8 cellular contexts compared by ENCODE assay signal in the genomic region with DNA sequence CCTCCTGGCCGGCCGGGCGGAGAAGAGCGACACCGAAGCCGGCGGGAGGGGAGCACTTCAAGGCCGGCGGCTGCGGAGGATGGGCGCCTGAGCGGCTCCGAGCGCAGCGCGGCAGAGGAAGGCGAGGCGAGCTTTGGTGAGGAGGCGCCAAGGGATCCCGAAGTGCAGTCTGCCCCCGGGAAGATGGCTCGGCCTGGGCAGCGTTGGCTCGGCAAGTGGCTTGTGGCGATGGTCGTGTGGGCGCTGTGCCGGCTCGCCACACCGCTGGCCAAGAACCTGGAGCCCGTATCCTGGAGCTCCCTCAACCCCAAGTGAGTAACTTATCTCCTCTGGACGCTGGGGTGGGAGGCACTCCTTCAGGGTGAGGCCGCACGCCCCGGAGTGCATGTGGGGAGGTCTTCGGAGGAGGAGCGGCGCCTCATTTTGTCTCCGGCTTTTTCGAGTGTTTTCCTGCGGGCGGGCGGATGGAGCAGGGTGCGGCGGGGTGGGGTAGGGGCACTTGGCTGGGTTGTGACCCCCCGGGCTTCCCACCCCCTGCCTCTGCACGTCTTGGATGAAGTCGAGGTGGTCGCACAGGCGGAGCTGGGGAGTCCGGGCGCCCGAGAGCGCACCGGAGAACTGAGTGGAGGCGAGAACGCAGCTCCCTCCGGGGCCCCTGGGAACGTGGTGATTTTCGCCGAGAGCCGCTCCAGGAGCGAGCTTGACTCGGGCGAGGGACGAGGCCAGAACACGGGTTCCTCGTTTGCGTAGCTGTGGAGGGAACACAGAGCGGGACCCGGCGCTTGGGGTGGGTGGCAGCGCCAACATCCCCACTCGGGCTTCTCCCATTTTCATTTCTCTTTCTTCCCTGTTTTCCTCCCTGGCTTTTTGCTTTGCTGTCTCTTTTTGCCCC. TPM values are rescaled to one million over a fixed set of nuclear protein-coding genes. Genes with fewer than 3 reads are reported as not detected.
DNase-seq lines count a peak whose midpoint lies in the region; ATAC-seq, FAIRE-seq and TF ChIP-seq lines count a peak whose summit lies in the region.

No MANE protein-coding gene starts in this region.

- H3K4me1 Mint-ChIP-seq in CD4-positive, alpha-beta T cell (ENCODE audit: low read depth): peaks cover 23% of the 10 kb centered on the region
- peaks cover 3% of the 10 kb centered on the region for H3K4me1 Mint-ChIP-seq in astrocyte (ENCODE audit: low read depth, unreplicated experiment)

- TF ChIP-seq CTCF in CD4-positive, alpha-beta T cell (IDR thresholded peaks at IDR 0.05): no peak
- no peak for TF ChIP-seq CTCF in astrocyte (IDR thresholded peaks at IDR 0.05; ENCODE audit: insufficient read depth, low read depth, low read length)

- CTCF ChIA-PET in CD4-positive, alpha-beta T cell (lab: Charles Lee): no interaction called here

- DNase-seq in CD4-positive, alpha-beta T cell: peak in 1 of 10 experiments; percentile 5
- DNase-seq in LHCN-M2 (ENCODE audit: low read depth) (peak; percentile 10), astrocyte (ENCODE audit: low read depth) (peak; percentile 23), small intestine (peak; percentile 33), NCI-H1436 (lab: John Stamatoyannopoulos, UW) (no peak)

- POLR2A ChIA-PET in CD4-positive, alpha-beta T cell (lab: Charles Lee): interaction anchor here (0.6 to 2.6 kb wide), 6 partner anchors 7 to 1303 kb away, joined by 3 to 14 read pairs (median 4); partner anchors contain the start of genes IGBP1 and PJA1

- H3K9me3 ChIP-seq in CD4-positive, alpha-beta T cell (ENCODE audit: control insufficient read depth, low read length): no peaks in the 10 kb centered on the region
- no peaks in the 10 kb centered on the region for H3K9me3 ChIP-seq in astrocyte (ENCODE audit: insufficient read depth, low read depth, low read length)
- H3K9me3 ChIP-seq in iPS-18a (ENCODE audit: control insufficient read depth, low read depth, low read length): no peaks in the 10 kb centered on the region
- no peaks in the 10 kb centered on the region for H3K9me3 ChIP-seq in small intestine (ENCODE audit: control insufficient read depth, low read depth)

- H3K79me2 ChIP-seq in astrocyte (ENCODE audit: insufficient read depth, low read length): peaks cover 48% of the 10 kb centered on the region

- H3K4me3 Mint-ChIP-seq in CD4-positive, alpha-beta T cell: peak overlapping the region; percentile 89
- H3K4me3 Mint-ChIP-seq in astrocyte (ENCODE audit: unreplicated experiment): peak overlapping the region; percentile 89

- 1 to 30% (median 3%) methylated on average over 46 to 74 of the region's 74 CpGs for WGBS in small intestine, 3 donors

- no peaks in the 10 kb centered on the region for H3K27me3 ChIP-seq in CD4-positive, alpha-beta T cell (ENCODE audit: control insufficient read depth, insufficient read depth, low read length)
- H3K27me3 ChIP-seq in astrocyte (ENCODE audit: insufficient read depth, low read length) (no peaks in the 10 kb centered on the region), iPS-18a (ENCODE audit: control insufficient read depth, insufficient read depth, low read length) (peaks cover 93% of the 10 kb centered on the region), small intestine (ENCODE audit: control insufficient read depth in 2 of 2, insufficient read depth in 2 of 2, low read length in 2 of 2) (no peaks in the 10 kb centered on the region)

- H4K20me1 ChIP-seq in astrocyte (ENCODE audit: insufficient read depth, low read length): peaks cover 36% of the 10 kb centered on the region

- peaks cover 5% of the 10 kb centered on the region for H3K36me3 Mint-ChIP-seq in CD4-positive, alpha-beta T cell (ENCODE audit: low read depth)
- H3K36me3 Mint-ChIP-seq in astrocyte (ENCODE audit: low read depth, unreplicated experiment): no peaks in the 10 kb centered on the region

- H3K36me3 ChIP-seq in astrocyte (ENCODE audit: insufficient read depth, low read length) (no peaks in the 10 kb centered on the region), iPS-18a (ENCODE audit: control insufficient read depth, low read depth, low read length) (no peaks in the 10 kb centered on the region), small intestine (ENCODE audit: control insufficient read depth in 2 of 2, insufficient read depth in 2 of 2, low read length in 2 of 2) (no peaks in the 10 kb centered on the region)

- H3K27ac Mint-ChIP-seq in CD4-positive, alpha-beta T cell: no peak overlapping the region
- H3K27ac Mint-ChIP-seq in astrocyte (ENCODE audit: unreplicated experiment): no peak overlapping the region

- intact Hi-C loops in CD4-positive, alpha-beta T cell (cut with DNase I, micrococcal nuclease): loop anchor here in 1 of 2 experiments (2.0 to 10.0 kb wide), 3 partner anchors 335 to 1305 kb away; partner anchors contain the start of genes IGBP1 and PJA1

- peaks cover 20% of the 10 kb centered on the region for H3K4me1 ChIP-seq in astrocyte (ENCODE audit: insufficient read depth, low read length)
- peaks cover 21% of the 10 kb centered on the region for H3K4me1 ChIP-seq in iPS-18a (ENCODE audit: control insufficient read depth, low read depth, low read length)
- H3K4me1 ChIP-seq in small intestine (ENCODE audit: control insufficient read depth in 2 of 2, insufficient read depth in 1 of 2, low read depth in 1 of 2, low read length in 1 of 2): peaks cover 0 to 1% of the 10 kb centered on the region in 2 donors

- H3K4me2 ChIP-seq in astrocyte (ENCODE audit: low read length): peak overlapping the region; percentile 90

- H3K9ac ChIP-seq in astrocyte (ENCODE audit: low read length): peak overlapping the region; percentile 80
- peak overlapping the region; percentile 46 for H3K9ac ChIP-seq in iPS-18a (ENCODE audit: low read length)

- no peak for FAIRE-seq in astrocyte (lab: Jason Lieb, UNC)
- FAIRE-seq in small intestine (lab: Jason Lieb, UNC): no peak

- H3K27ac ChIP-seq in CD4-positive, alpha-beta T cell (ENCODE audit: low read depth, low read length): no peak overlapping the region
- peak overlapping the region; percentile 42 for H3K27ac ChIP-seq in astrocyte (ENCODE audit: low read depth, low read length)
- H3K27ac ChIP-seq in iPS-18a (ENCODE audit: low read length): no peak overlapping the region
- H3K27ac ChIP-seq in small intestine (ENCODE audit: low read depth in 1 of 2, low read length in 1 of 2): peak overlapping the region; percentile 94 to 95

- no peak for ATAC-seq in CD4-positive, alpha-beta T cell (ENCODE audit: poor library complexity)
- ATAC-seq in GM21619 (IDR thresholded peaks at IDR 0.05; ENCODE audit: unreplicated experiment): no peak
- ATAC-seq in GM18867 (IDR thresholded peaks at IDR 0.05; ENCODE audit: unreplicated experiment): no peak

- peak overlapping the region; percentile 41 for H2AFZ ChIP-seq in astrocyte (ENCODE audit: low read depth, low read length)

- H3K9me3 Mint-ChIP-seq in CD4-positive, alpha-beta T cell: no peaks in the 10 kb centered on the region
- H3K9me3 Mint-ChIP-seq in astrocyte (ENCODE audit: unreplicated experiment): no peaks in the 10 kb centered on the region

- peak overlapping the region; percentile 71 for H3K4me3 ChIP-seq in astrocyte (ENCODE audit: insufficient read depth, low read depth, low read length)
- H3K4me3 ChIP-seq in iPS-18a (ENCODE audit: low read length): peak overlapping the region; percentile 71
- peak overlapping the region; percentile 78 to 82 for H3K4me3 ChIP-seq in small intestine (ENCODE audit: low read depth in 1 of 2, low read length in 2 of 2)

- H3K27me3 Mint-ChIP-seq in CD4-positive, alpha-beta T cell: no peaks in the 10 kb centered on the region
- H3K27me3 Mint-ChIP-seq in astrocyte (ENCODE audit: low read depth, unreplicated experiment): peaks cover 15% of the 10 kb centered on the region

RNA-seq across cellular contexts. Expression of gene EFNB1, which starts 1.0 kb away (rescaled TPM):
- 1 to 10 TPM; 2.9 to 3.1 TPM for total RNA-seq in CD4-positive, alpha-beta T cell
- total RNA-seq in LHCN-M2 (2014; rRNA removed) (7.5 TPM in 2 replicates), astrocyte (23.0 and 23.3 TPM in 2 replicates)
- 2.2 TPM for polyA plus RNA-seq in LHCN-M2 (2012)
- polyA plus RNA-seq in small intestine: 10 to 100 TPM; 21.9 to 47.0 (median 26.4) TPM

Comparison
In these comparisons a context has a peak if more than half of its experiments do, and no peak if none do; other contexts are left out.
1. H3K27ac ChIP-seq: peak in astrocyte (single experiment) and small intestine (2 of 2); none in CD4-positive, alpha-beta T cell (single experiment) and iPS-18a (single experiment).
2. Peak in every context shown above with its lines, with median percentiles within 50 percentile points of each other: H3K4me3 ChIP-seq.